ENCODE assay signal across 1 cellular context in the genomic region with DNA sequence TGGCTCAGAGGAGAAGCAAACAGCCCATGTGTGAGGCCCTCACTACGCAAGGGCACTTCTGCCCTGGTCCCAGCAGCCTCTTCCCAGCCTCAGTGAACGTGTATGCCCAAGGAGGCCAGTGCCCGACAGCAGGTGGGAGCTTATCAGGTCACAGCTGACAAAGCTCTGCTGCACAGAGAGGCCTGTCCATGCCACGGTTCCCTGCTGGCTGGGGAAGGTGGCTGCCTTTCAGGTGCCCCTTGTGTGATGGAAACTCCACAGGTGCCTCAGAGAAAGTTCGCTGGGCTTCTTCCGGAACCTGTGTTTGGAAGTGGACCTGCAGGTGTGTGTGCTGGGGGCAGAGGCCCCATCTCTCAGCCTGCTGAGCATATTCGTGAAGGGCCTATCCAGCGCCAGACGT.
TF ChIP-seq lines count a peak whose summit lies in the region.

No MANE protein-coding gene starts in this region.

TF ChIP-seq in H1, 55 proteins besides CTCF, POLR2A, EP300 and RAD21:
- TF ChIP-seq KDM5A (IDR thresholded peaks at IDR 0.05; ENCODE audit: low read length) (no peak), POU5F1 (IDR thresholded peaks at IDR 0.05; ENCODE audit: low read depth, low read length) (no peak), BCL11A (IDR thresholded peaks at IDR 0.05; ENCODE audit: low read depth in 2 of 2, low read length in 2 of 2) (no peak), JUN (IDR thresholded peaks at IDR 0.05; ENCODE audit: low read depth, low read length) (no peak), SUZ12 (IDR thresholded peaks at IDR 0.05; ENCODE audit: low read length) (no peak), SIRT6 (IDR thresholded peaks at IDR 0.05; ENCODE audit: low read length) (no peak), HDAC6 (IDR thresholded peaks at IDR 0.05; ENCODE audit: low read depth, low read length) (no peak), CEBPB (IDR thresholded peaks at IDR 0.05; ENCODE audit: low read depth, low read length) (no peak), CHD1 (IDR thresholded peaks at IDR 0.05; ENCODE audit: low read depth, low read length) (no peak)
